ENCODE assay signal across 7 cellular contexts in the genomic region with DNA sequence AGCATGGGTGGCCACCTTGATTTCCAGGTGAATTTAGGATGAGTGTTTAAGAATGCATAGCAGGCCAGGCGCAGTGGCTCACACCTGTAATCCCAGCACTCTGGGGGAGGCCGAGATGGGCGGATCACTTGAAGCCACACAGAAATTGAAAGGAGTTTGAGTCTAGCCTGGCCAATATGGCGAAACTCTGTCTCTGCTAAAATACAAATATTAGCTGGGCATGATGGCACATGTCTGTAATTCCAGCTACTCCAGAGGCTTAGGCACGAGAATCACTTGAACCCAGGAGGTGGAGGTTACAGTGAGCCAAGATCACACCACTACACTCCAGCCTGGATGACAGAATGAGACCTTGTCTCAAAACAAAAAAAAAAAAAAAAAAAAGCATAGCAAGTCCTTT. TPM values are rescaled to one million over a fixed set of nuclear protein-coding genes. Genes with fewer than 3 reads are reported as not detected.
"Had no signal": no experiment of that assay in that cellular context is flagged by ENCODE, and none has a peak within 500 bp of the region (broad histone marks: within the 10 kb centered on the region; RNA-seq: fewer than 3 reads in every experiment).

No MANE protein-coding gene starts in this region.

RNA-seq across cellular contexts. Expression of gene RSPH10B2, which starts 27.6 kb away (rescaled TPM):
- total RNA-seq: activated naive CD4-positive, alpha-beta T cell treated with anti-CD3 and anti-CD28 coated beads for 36 hours; activated T-helper 2 cell treated with anti-CD3 and anti-CD28 coated beads, Interferon-gamma antibody, Interleukin-2, Interleukin-4, amounts not matched to agents 10 μg/mL and 5 μg/mL and 100 μg/mL, durations not matched to agents 14 hours and 24 hours and 36 hours; body of pancreas; endothelial cell of umbilical vein; heart left ventricle had no signal
- polyA plus RNA-seq: aorta, cardiac muscle cell, endothelial cell of umbilical vein, heart left ventricle had no signal
